Comparison of ENCODE assay signal across 23 cellular contexts in genomic region chr6:151616600-151616999, GRCh38.
"Had no signal": no experiment of that assay in that cellular context is flagged by ENCODE, and none has a peak within 500 bp of the region (broad histone marks: within the 10 kb centered on the region; RNA-seq: fewer than 3 reads in every experiment).

No MANE protein-coding gene starts in this region.

- H3K36me3 ChIP-seq: adrenal gland had no signal

- ATAC-seq: activated CD4-positive, alpha-beta T cell treated with anti-CD3 and anti-CD28 coated beads for 36 hours; activated T-helper 17 cell treated with anti-CD3 and anti-CD28 coated beads, Interleukin-2, amount 50 U/mL, for 72 hours had no signal

- H3K4me1 ChIP-seq: adrenal gland had no signal

- H3K9me3 ChIP-seq: adrenal gland, SK-N-SH had no signal

- H3K4me2 ChIP-seq: SK-N-SH had no signal

- H3K27ac ChIP-seq: adrenal gland, VCaP had no signal

- DNase-seq: activated CD4-positive, alpha-beta memory T cell treated with anti-CD3 and anti-CD28 coated beads, Interleukin-2, amount 10 ng/mL, durations not matched to agents 7 days and 5 days; activated CD4-positive, alpha-beta T cell treated with anti-CD3 and anti-CD28 coated beads for 36 hours; activated CD4-positive, alpha-beta T cell treated with anti-CD3 and anti-CD28 coated beads, Interleukin-2, amount 50 U/mL, for 1 hour; activated gamma-delta T cell treated with Interleukin-2 at 50 U/mL for 16 hours; activated naive CD4-positive, alpha-beta T cell treated with anti-CD3 and anti-CD28 coated beads, Interleukin-2, amount 50 U/mL, for 16 hours; activated naive CD8-positive, alpha-beta T cell treated with anti-CD3 and anti-CD28 coated beads, Interleukin-2, amount 10 ng/mL, durations not matched to agents 7 days and 5 days; activated T-cell treated with anti-CD3 and anti-CD28 coated beads for 4 hours; activated T-cell treated with anti-CD3 and anti-CD28 coated beads, Interleukin-2, amount 50 U/mL, for 48 hours; adrenal gland; anterior cingulate cortex; KG1; NCI-H1092; NCI-H1417; NCI-H1694; NCI-H2029; NCI-H345; NCI-H510A; NCI-H526 treated with DMSO at 0.1 percent for 48 hours; NCI-H82; T-helper 1 cell had no signal

- H3K9ac ChIP-seq: SK-N-SH had no signal

- H3K9me2 ChIP-seq: SK-N-SH had no signal

- H3K27me3 ChIP-seq: adrenal gland had no signal

- H3K4me3 ChIP-seq: adrenal gland had no signal
